In genomic region chr5:159995841-159996240, GRCh38 we compare ENCODE assay signal across 2 cellular contexts.
TF ChIP-seq lines count a peak whose summit lies in the region.

No MANE protein-coding gene starts in this region.

TF ChIP-seq in GM23338, 12 proteins besides CTCF, POLR2A, EP300 and RAD21 (continued from another document):
- TF ChIP-seq ZNF462 (CRISPR knock-in tag; IDR thresholded peaks at IDR 0.05) (no peak), CREB1 (CRISPR knock-in tag; IDR thresholded peaks at IDR 0.05; ENCODE audit: low read depth) (no peak), ZNF331 (CRISPR knock-in tag; IDR thresholded peaks at IDR 0.05; ENCODE audit: low read depth) (no peak), STAT1 (IDR thresholded peaks at IDR 0.05; ENCODE audit: unreplicated experiment) (no peak), POLR2AphosphoS5 (IDR thresholded peaks at IDR 0.05; ENCODE audit: low read depth) (no peak), EZH2 (IDR thresholded peaks at IDR 0.05; ENCODE audit: low read depth, unreplicated experiment) (no peak), ZNF114 (CRISPR knock-in tag; IDR thresholded peaks at IDR 0.05) (no peak), JUNB (IDR thresholded peaks at IDR 0.05; ENCODE audit: unreplicated experiment) (no peak), EZH2phosphoT487 (IDR thresholded peaks at IDR 0.05; ENCODE audit: unreplicated experiment) (no peak)

TF ChIP-seq in K562, 482 proteins besides CTCF, POLR2A, EP300 and RAD21 (continued from another document):
- TF ChIP-seq ZNF655 (CRISPR knock-in tag; IDR thresholded peaks at IDR 0.05) (no peak), REST (CRISPR knock-in tag; IDR thresholded peaks at IDR 0.05; ENCODE audit: low read depth) (no peak), MAFF (IDR thresholded peaks at IDR 0.05; ENCODE audit: low read length) (peak; percentile 48), ZNF146 (CRISPR knock-in tag; IDR thresholded peaks at IDR 0.05; ENCODE audit: unreplicated experiment) (no peak), BRF2 (IDR thresholded peaks at IDR 0.05; ENCODE audit: borderline replicate concordance, insufficient read depth, insufficient read length) (no peak), NR0B1 (IDR thresholded peaks at IDR 0.05; ENCODE audit: partially characterized antibody) (no peak), ZBTB7A (IDR thresholded peaks at IDR 0.05; ENCODE audit: borderline replicate concordance, control insufficient read depth, low read depth, low read length) (no peak), TRIM28 (IDR thresholded peaks at IDR 0.05) (no peak), ZNF316 (IDR thresholded peaks at IDR 0.05) (peak; percentile 77), C11orf30 (IDR thresholded peaks at IDR 0.05; ENCODE audit: low read depth) (peak; percentile 56), CUX1 (CRISPR knock-in tag; IDR thresholded peaks at IDR 0.05) (no peak), ZFP36 (IDR thresholded peaks at IDR 0.05; ENCODE audit: low read depth, low read length, partially characterized antibody) (no peak), SNAPC5 (CRISPR knock-in tag; IDR thresholded peaks at IDR 0.05) (no peak), MAFK (IDR thresholded peaks at IDR 0.05; ENCODE audit: low read length) (peak; percentile 66; the same call in 1 of the 2 replicates), ZZZ3 (IDR thresholded peaks at IDR 0.05) (no peak), POLR2B (IDR thresholded peaks at IDR 0.05; ENCODE audit: low read depth, partially characterized antibody) (no peak)
TF ChIP-seq in K562: peak in this region for 5.
